ENCODE assay signal across 11 cellular contexts in genomic region chr5:157827429-157827828, GRCh38. TPM values are rescaled to one million over a fixed set of nuclear protein-coding genes. Genes with fewer than 3 reads are reported as not detected.
DNase-seq lines count a peak whose midpoint lies in the region; ATAC-seq, FAIRE-seq and TF ChIP-seq lines count a peak whose summit lies in the region.
"Had no signal": no experiment of that assay in that cellular context is flagged by ENCODE, and none has a peak within 500 bp of the region (broad histone marks: within the 10 kb centered on the region; RNA-seq: fewer than 3 reads in every experiment).

No MANE protein-coding gene starts in this region.

- no peak overlapping the region for H3K9ac ChIP-seq in kidney (ENCODE audit: low read length in 2 of 2)

- POLR2A ChIA-PET in A673 (lab: Charles Lee; ENCODE audit: low non-redundant PET) = no interaction called here

- in situ Hi-C loops in transverse colon (cut with MboI; ENCODE audit: low pct_ligation_motif_present in 1 of 4, low pct_unique_long_range_greater_than_20kb in 1 of 4, low sequenced_read_pairs in 3 of 4) = no loop called here

- TF ChIP-seq CTCF in heart left ventricle (IDR thresholded peaks at IDR 0.05) (no peak), choroid plexus epithelial cell (conservative IDR thresholded peaks at IDR 0.05; ENCODE audit: low read depth, low read length) (no peak), kidney (IDR thresholded peaks at IDR 0.05; ENCODE audit: borderline replicate concordance, extremely low read depth, insufficient read depth) (no peak), transverse colon (IDR thresholded peaks at IDR 0.05) (no peak), A673 (conservative IDR thresholded peaks at IDR 0.05; ENCODE audit: low read depth, low read length) (no peak)

- H3K36me3 ChIP-seq in heart left ventricle = peaks cover 0 to 3% (median 0%) of the 10 kb centered on the region in 9 donors
- H3K36me3 ChIP-seq in kidney (ENCODE audit: control insufficient read depth in 1 of 2, insufficient read depth in 2 of 2, low read length in 2 of 2) = no peaks in the 10 kb centered on the region
- H3K36me3 ChIP-seq in transverse colon = no peaks in the 10 kb centered on the region
- H3K36me3 ChIP-seq in A673 (ENCODE audit: insufficient read depth, low read length, poor library complexity, severe bottlenecking) = no peaks in the 10 kb centered on the region
- H3K36me3 ChIP-seq: colonic mucosa had no signal

- H3K4me1 ChIP-seq in heart left ventricle = peaks cover 0 to 61% (median 42%) of the 10 kb centered on the region in 12 donors
- H3K4me1 ChIP-seq in kidney (ENCODE audit: control insufficient read depth in 1 of 2, insufficient read depth in 1 of 2, low read depth in 1 of 2, low read length in 2 of 2) = peaks cover 3 to 11% of the 10 kb centered on the region in 2 donors
- peaks cover 9 to 55% (median 17%) of the 10 kb centered on the region in 4 donors for H3K4me1 ChIP-seq in transverse colon
- peaks cover 22% of the 10 kb centered on the region for H3K4me1 ChIP-seq in A673 (ENCODE audit: insufficient read depth, low read length, poor library complexity, severe bottlenecking)
- H3K4me1 ChIP-seq: foreskin keratinocyte had no signal

- DNase-seq in heart left ventricle = no peak
- DNase-seq in cardiac septum (ENCODE audit: low spot score) = no peak
- DNase-seq in choroid plexus epithelial cell (ENCODE audit: low read depth) = peak; percentile 62
- DNase-seq in kidney = no peak
- DNase-seq in transverse colon = no peak
- no peak for DNase-seq in A673 (ENCODE audit: low spot score)
- no peak for DNase-seq in frontal cortex (ENCODE audit: low spot score in 2 of 2)
- DNase-seq in foreskin melanocyte = no peak
- DNase-seq: colonic mucosa, foreskin keratinocyte had no signal

- BruUV-seq in A673 (replicated peaks; lab: Mats Ljungman, UMichigan) = no TSS peak

- FAIRE-seq in kidney (lab: Jason Lieb, UNC) (peak; percentile 13), frontal cortex (lab: Jason Lieb, UNC) (no peak)
- FAIRE-seq: A549 had no signal

- TF ChIP-seq POLR2A in heart left ventricle (IDR thresholded peaks at IDR 0.05) (no peak), transverse colon (IDR thresholded peaks at IDR 0.05) (no peak)

- intact Hi-C loops in heart left ventricle (cut with DNase I) = loop anchor here in 5 of 10 donors (5.0 to 10.0 kb wide), 4 partner anchors 87 to 1307 kb away; no protein-coding TSS in a partner anchor
- intact Hi-C loops in cardiac septum (cut with DNase I) = loop anchor here (10.0 kb wide), 1 partner anchor 1277 kb away; no protein-coding TSS in a partner anchor
- intact Hi-C loops in kidney (cut with DNase I) = no loop called here
- intact Hi-C loops in transverse colon (cut with DNase I; ENCODE audit: low total_unique reads) = no loop called here
- intact Hi-C loops in A673 (cut with micrococcal nuclease; ENCODE audit: unreplicated experiment) = no loop called here

- 27 to 47% (median 38%) methylated on average over 3 of the region's 3 CpGs for WGBS in heart left ventricle, 4 donors
- WGBS in transverse colon (ENCODE audit: low coverage in 1 of 2), 2 donors = 33 to 37% methylated on average over 3 of the region's 3 CpGs

- H3K27me3 ChIP-seq in heart left ventricle (no peaks in the 10 kb centered on the region), transverse colon (no peaks in the 10 kb centered on the region), A673 (replicated peaks; ENCODE audit: insufficient read depth, low read depth, low read length, poor library complexity) (no peaks in the 10 kb centered on the region)
- H3K27me3 ChIP-seq: colonic mucosa, foreskin keratinocyte had no signal

- peak; percentile 18 to 68 (median 55) for ATAC-seq in heart left ventricle
- ATAC-seq: A549, foreskin keratinocyte had no signal

- H3K9me3 ChIP-seq in heart left ventricle = no peaks in the 10 kb centered on the region
- H3K9me3 ChIP-seq in kidney (ENCODE audit: control insufficient read depth in 1 of 2, low read length in 2 of 2) = no peaks in the 10 kb centered on the region
- H3K9me3 ChIP-seq in transverse colon = no peaks in the 10 kb centered on the region
- H3K9me3 ChIP-seq in A673 (ENCODE audit: low read depth, low read length, poor library complexity, severe bottlenecking) = no peaks in the 10 kb centered on the region
- H3K9me3 ChIP-seq: A549, colonic mucosa had no signal

- TF ChIP-seq EP300 in transverse colon (IDR thresholded peaks at IDR 0.05; ENCODE audit: low read depth) = no peak

- H3K4me3 ChIP-seq in heart left ventricle (no peak overlapping the region), choroid plexus epithelial cell (ENCODE audit: low read depth, low read length) (no peak overlapping the region), kidney (ENCODE audit: low read length in 2 of 2) (no peak overlapping the region), transverse colon (no peak overlapping the region), A673 (ENCODE audit: low read depth, low read length, poor library complexity, severe bottlenecking) (no peak overlapping the region)
- H3K4me3 ChIP-seq: A549, colonic mucosa had no signal

- H3K27ac ChIP-seq in heart left ventricle (peak overlapping the region in 9 of 12 donors; percentile 22 to 76 (median 47)), kidney (ENCODE audit: low read depth in 2 of 2, low read length in 2 of 2) (no peak overlapping the region), transverse colon (peak overlapping the region; percentile 52 to 75 (median 66)), A673 (ENCODE audit: low read depth, low read length, poor library complexity, severe bottlenecking) (no peak overlapping the region)
- H3K27ac ChIP-seq: A549, colonic mucosa, foreskin keratinocyte had no signal

- CTCF ChIA-PET in A673 (lab: Charles Lee) = no interaction called here

RNA-seq across cellular contexts. Expression of gene CLINT1, which starts 31.5 kb away (rescaled TPM):
- total RNA-seq in heart left ventricle (10 to 100 TPM; 40.1 to 84.8 (median 51.2) TPM), cardiac septum (53.0 TPM), kidney (173 TPM), transverse colon (100 to 1,000 TPM in 3 of 4 donors, 10 to 100 TPM in 1; 75.6 to 174 (median 131) TPM), A673 (2021) (69.6 and 71.4 TPM in 2 replicates), frontal cortex (56.3 TPM)
- polyA plus RNA-seq in heart left ventricle (10 to 100 TPM; 13.0 to 41.9 TPM), kidney (ENCODE audit: insufficient read depth, low read depth, low replicate concordance) (34.1 TPM)

Comparison
In these comparisons a context has a peak if more than half of its experiments do, and no peak if none do; other contexts are left out.
1. H3K27ac ChIP-seq: peak in heart left ventricle (9 of 12) and transverse colon (4 of 4); none in kidney (0 of 2) and A673 (single experiment).